ENCODE assay signal across 8 cellular contexts in the genomic region with DNA sequence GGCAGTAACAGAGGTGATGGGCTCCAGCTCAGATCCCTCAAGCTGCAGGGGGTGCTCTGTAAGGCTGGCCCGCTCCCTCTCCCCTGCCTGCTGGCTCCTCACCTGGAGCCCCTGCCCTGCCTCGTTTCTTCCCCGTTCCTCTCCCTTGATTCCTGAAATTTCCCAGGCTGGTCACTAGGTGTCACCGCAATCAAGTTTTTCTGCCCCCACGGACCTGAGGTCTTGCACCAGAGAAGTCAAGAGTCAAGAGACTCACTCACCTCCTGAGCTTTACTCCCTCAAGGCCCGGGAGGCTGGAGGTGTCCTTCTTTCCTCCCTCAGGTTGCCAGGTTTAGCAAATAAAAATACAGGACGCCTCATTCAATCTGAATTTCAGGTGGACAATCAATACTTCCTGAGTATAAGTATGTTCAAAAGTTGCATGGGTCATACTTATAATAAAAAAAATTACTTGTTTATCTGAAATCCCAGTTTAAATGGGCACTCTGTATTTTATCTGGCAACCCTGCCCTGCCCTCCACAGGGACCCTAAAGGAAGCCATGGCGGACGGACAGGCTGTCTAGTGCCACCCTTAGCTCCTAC.
DNase-seq lines count a peak whose midpoint lies in the region; ATAC-seq and TF ChIP-seq lines count a peak whose summit lies in the region.

No MANE protein-coding gene starts in this region.

- H3K9me3 ChIP-seq in OCI-LY3 (ENCODE audit: insufficient read depth, low read length), result no peaks in the 10 kb centered on the region

- H3K79me2 ChIP-seq in OCI-LY3 (ENCODE audit: low read length), result no peaks in the 10 kb centered on the region

- H3K9ac ChIP-seq in OCI-LY3 (ENCODE audit: low read length), result no peak overlapping the region

- intact Hi-C loops in head of caudate nucleus (cut with DNase I), result loop anchor here (2.0 to 5.0 kb wide), 2 partner anchors 73 to 113 kb away; no protein-coding TSS in a partner anchor

- no peak overlapping the region for H3K4me2 ChIP-seq in OCI-LY3 (ENCODE audit: low read length)

- DNase-seq in D341Med (ENCODE audit: low spot score), result peak; percentile 85
- DNase-seq in HK-2 (ENCODE audit: unreplicated experiment), result peak; percentile 49
- peak; percentile 68 for DNase-seq in activated effector memory CD4-positive, alpha-beta T cell treated with anti-CD3 and anti-CD28 coated beads, Interleukin-2, amount 50 U/mL, for 16 hours
- DNase-seq in head of caudate nucleus, result peak in 40 of 42 donors; percentile 18 to 77 (median 48)
- DNase-seq in retinal pigment epithelial cell (ENCODE audit: low read depth), result no peak

- no peak overlapping the region for H3K27ac ChIP-seq in OCI-LY3 (ENCODE audit: low read length)

- peak; percentile 86 for TF ChIP-seq CTCF in OCI-LY3 (IDR thresholded peaks at IDR 0.05; ENCODE audit: low read depth, low read length)
- peak; percentile 81 for TF ChIP-seq CTCF in retinal pigment epithelial cell (conservative IDR thresholded peaks at IDR 0.05; ENCODE audit: low read depth, low read length)

- no peak overlapping the region for H3K4me3 ChIP-seq in OCI-LY3 (ENCODE audit: low read length)
- no peak overlapping the region for H3K4me3 ChIP-seq in retinal pigment epithelial cell (ENCODE audit: low read length)

- H3K36me3 ChIP-seq in OCI-LY3 (replicated peaks; ENCODE audit: low read depth, low read length), result no peaks in the 10 kb centered on the region

- H4K20me1 ChIP-seq in OCI-LY3 (ENCODE audit: insufficient read depth, low read length), result no peaks in the 10 kb centered on the region

- peaks cover 17% of the 10 kb centered on the region; the same call in 1 of the 2 replicates for H3K27me3 ChIP-seq in OCI-LY3 (ENCODE audit: low read depth, low read length)

- no peaks in the 10 kb centered on the region for H3K4me1 ChIP-seq in OCI-LY3 (ENCODE audit: low read length)

- ATAC-seq in HG03457 (IDR thresholded peaks at IDR 0.05; ENCODE audit: unreplicated experiment) (no peak), GM19452 (IDR thresholded peaks at IDR 0.05; ENCODE audit: unreplicated experiment) (no peak)

- H2AFZ ChIP-seq in OCI-LY3 (ENCODE audit: low read depth, low read length), result no peak overlapping the region
